15 cellular contexts compared by ENCODE assay signal in the genomic region with DNA sequence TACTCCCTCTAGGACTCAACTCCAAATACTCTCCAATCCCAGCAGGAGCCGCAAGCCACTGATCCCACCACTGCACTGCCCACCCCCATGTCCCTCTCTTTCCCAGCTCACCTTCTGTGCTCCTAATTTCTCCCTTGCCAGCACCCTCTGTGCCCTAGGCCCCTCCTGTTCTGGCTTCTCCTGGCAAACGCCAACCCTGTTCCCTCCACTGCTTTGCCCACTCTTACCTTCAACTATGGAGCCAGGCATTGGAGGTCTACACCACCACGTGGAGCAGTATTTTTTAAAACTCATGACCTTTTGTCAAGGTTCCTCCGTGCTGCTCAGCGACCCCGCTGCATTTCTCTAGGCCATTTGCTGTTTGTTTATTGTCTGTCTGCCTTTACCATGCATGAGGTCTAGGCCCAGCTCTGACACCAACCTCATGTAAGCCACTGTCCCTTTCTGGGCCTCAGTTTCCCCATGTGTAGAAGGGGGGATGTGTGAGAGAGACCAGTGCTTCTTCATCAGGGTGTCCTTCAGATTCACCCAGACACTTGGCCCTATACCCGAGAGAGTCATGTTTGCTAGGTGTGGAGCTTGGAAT. TPM values are rescaled to one million over a fixed set of nuclear protein-coding genes. Genes with fewer than 3 reads are reported as not detected.
A peak's percentile ranks its signal among the peaks of the same experiment; 100 is the strongest.
DNase-seq lines count a peak whose midpoint lies in the region; ATAC-seq and TF ChIP-seq lines count a peak whose summit lies in the region.
"Had no signal": no experiment of that assay in that cellular context is flagged by ENCODE, and none has a peak within 500 bp of the region (broad histone marks: within the 10 kb centered on the region; RNA-seq: fewer than 3 reads in every experiment).

No MANE protein-coding gene starts in this region.

- peak overlapping the region in 3 of 4 donors; percentile 79 to 88 (median 87) for H3K27ac ChIP-seq in gastroesophageal sphincter
- H3K27ac ChIP-seq in sigmoid colon: peak overlapping the region in 3 of 4 donors; percentile 4 to 94 (median 77)
- no peak overlapping the region for H3K27ac ChIP-seq in SJCRH30

- WGBS in gastroesophageal sphincter (ENCODE audit: low coverage in 1 of 2), 2 donors: 75 to 82% methylated on average over 7 of the region's 7 CpGs
- 80 to 87% methylated on average over 7 of the region's 7 CpGs for WGBS in sigmoid colon, 2 donors

- H3K4me1 Mint-ChIP-seq in activated CD4-positive, alpha-beta T cell treated with anti-CD3 and anti-CD28 coated beads, Interleukin-2, amount 10 ng/mL, durations not matched to agents 7 days and 5 days: peaks cover 70% of the 10 kb centered on the region
- peaks cover 66% of the 10 kb centered on the region for H3K4me1 Mint-ChIP-seq in WTC11

- no peaks in the 10 kb centered on the region for H3K27me3 Mint-ChIP-seq in activated CD4-positive, alpha-beta T cell treated with anti-CD3 and anti-CD28 coated beads, Interleukin-2, amount 10 ng/mL, durations not matched to agents 7 days and 5 days
- H3K27me3 Mint-ChIP-seq in WTC11 (ENCODE audit: low read depth): peaks cover 22% of the 10 kb centered on the region

- TF ChIP-seq CTCF in WTC11 (IDR thresholded peaks at IDR 0.05) (no peak), gastroesophageal sphincter (IDR thresholded peaks at IDR 0.05) (no peak), sigmoid colon (IDR thresholded peaks at IDR 0.05) (no peak)

- no peak for TF ChIP-seq POLR2A in gastroesophageal sphincter (IDR thresholded peaks at IDR 0.05)
- TF ChIP-seq POLR2A in sigmoid colon (IDR thresholded peaks at IDR 0.05): no peak

- H3K27me3 ChIP-seq in gastroesophageal sphincter (no peaks in the 10 kb centered on the region), sigmoid colon (no peaks in the 10 kb centered on the region), SJCRH30 (no peaks in the 10 kb centered on the region)

- H3K27ac Mint-ChIP-seq in activated CD4-positive, alpha-beta T cell treated with anti-CD3 and anti-CD28 coated beads, Interleukin-2, amount 10 ng/mL, durations not matched to agents 7 days and 5 days: peak overlapping the region; percentile 97
- H3K27ac Mint-ChIP-seq in WTC11: no peak overlapping the region

- H3K4me3 Mint-ChIP-seq in activated CD4-positive, alpha-beta T cell treated with anti-CD3 and anti-CD28 coated beads, Interleukin-2, amount 10 ng/mL, durations not matched to agents 7 days and 5 days: peak overlapping the region; percentile 25
- H3K4me3 Mint-ChIP-seq in WTC11: peak overlapping the region; percentile 8; the same call in 1 of the 2 replicates

- H3K36me3 ChIP-seq in gastroesophageal sphincter: peaks cover 0 to 14% of the 10 kb centered on the region in 2 donors
- peaks cover 0 to 8% (median 3%) of the 10 kb centered on the region in 4 donors for H3K36me3 ChIP-seq in sigmoid colon
- no peaks in the 10 kb centered on the region for H3K36me3 ChIP-seq in SJCRH30

- POLR2A ChIA-PET in activated CD4-positive, alpha-beta T cell treated with anti-CD3 and anti-CD28 coated beads, Interleukin-2, amount 10 ng/mL, durations not matched to agents 7 days and 5 days (lab: Charles Lee): interaction anchor here (0.7 kb wide), 1 partner anchor 14 kb away, joined by 4 read pairs; no protein-coding TSS in a partner anchor
- POLR2A ChIA-PET in WTC11 (lab: Charles Lee): interaction anchor here (0.6 kb wide), 1 partner anchor 1030 kb away, joined by 3 read pairs; no protein-coding TSS in a partner anchor

- ATAC-seq in WTC11 (no peak), gastroesophageal sphincter (no peak), HG03039 (IDR thresholded peaks at IDR 0.05; ENCODE audit: unreplicated experiment) (no peak)

- intact Hi-C loops in sigmoid colon (cut with DNase I): loop anchor here (2.0 to 10.0 kb wide), 3 partner anchors 85 to 473 kb away; a partner anchor contains a TSS

- H3K4me1 ChIP-seq in gastroesophageal sphincter (peaks cover 0 to 72% (median 45%) of the 10 kb centered on the region in 3 donors), sigmoid colon (peaks cover 0 to 66% (median 57%) of the 10 kb centered on the region in 4 donors), SJCRH30 (peaks cover 8% of the 10 kb centered on the region)

- TF ChIP-seq EP300 in gastroesophageal sphincter (IDR thresholded peaks at IDR 0.05): no peak
- TF ChIP-seq EP300 in sigmoid colon (IDR thresholded peaks at IDR 0.05): no peak

- H3K9me3 ChIP-seq in gastroesophageal sphincter (no peaks in the 10 kb centered on the region), sigmoid colon (no peaks in the 10 kb centered on the region), SJCRH30 (replicated peaks) (no peaks in the 10 kb centered on the region)

- no peaks in the 10 kb centered on the region for H3K9me3 Mint-ChIP-seq in activated CD4-positive, alpha-beta T cell treated with anti-CD3 and anti-CD28 coated beads, Interleukin-2, amount 10 ng/mL, durations not matched to agents 7 days and 5 days
- H3K9me3 Mint-ChIP-seq in WTC11: no peaks in the 10 kb centered on the region

- no peak overlapping the region for H3K4me3 ChIP-seq in gastroesophageal sphincter
- H3K4me3 ChIP-seq in sigmoid colon: no peak overlapping the region
- H3K4me3 ChIP-seq in SJCRH30: no peak overlapping the region
- H3K4me3 ChIP-seq: skin epidermis had no signal

- DNase-seq in activated CD4-positive, alpha-beta T cell treated with anti-CD3 and anti-CD28 coated beads, Interleukin-2, amount 10 ng/mL, durations not matched to agents 7 days and 5 days: no peak
- no peak for DNase-seq in activated CD4-positive, alpha-beta T cell treated with anti-CD3 and anti-CD28 coated beads for 48 hours
- DNase-seq in WTC11 (ENCODE audit: low spot score) (peak; percentile 7), sigmoid colon (peak; percentile 46), NCI-H2107 treated with DMSO at 0.1 percent for 48 hours (lab: John Stamatoyannopoulos, UW; ENCODE audit: unreplicated experiment) (no peak), SJCRH30 (no peak)
- DNase-seq: caudate nucleus, KG1, NCI-H2107, OCI-M1, T-helper 9 cell had no signal

- peaks cover 10% of the 10 kb centered on the region for H3K36me3 Mint-ChIP-seq in activated CD4-positive, alpha-beta T cell treated with anti-CD3 and anti-CD28 coated beads, Interleukin-2, amount 10 ng/mL, durations not matched to agents 7 days and 5 days (ENCODE audit: low read depth)
- no peaks in the 10 kb centered on the region for H3K36me3 Mint-ChIP-seq in WTC11

- CTCF ChIA-PET in activated CD4-positive, alpha-beta T cell treated with anti-CD3 and anti-CD28 coated beads, Interleukin-2, amount 10 ng/mL, durations not matched to agents 7 days and 5 days (lab: Charles Lee): interaction anchor here (1.1 to 1.6 kb wide), 4 partner anchors 9 to 46 kb away, joined by 3 to 7 read pairs (median 4); a partner anchor contains a TSS
- CTCF ChIA-PET in WTC11 (lab: Charles Lee): interaction anchor here (1.1 to 2.8 kb wide), 2 partner anchors 12 to 59 kb away, joined by 4 to 8 read pairs; no protein-coding TSS in a partner anchor

TF ChIP-seq in WTC11, 78 proteins besides CTCF, POLR2A, EP300 and RAD21 (continues in another document):
- TF ChIP-seq CBFB (CRISPR knock-in tag; IDR thresholded peaks at IDR 0.05; ENCODE audit: low read depth) (no peak), KAT7 (CRISPR knock-in tag; IDR thresholded peaks at IDR 0.05; ENCODE audit: borderline replicate concordance) (no peak), SMAD3 (CRISPR knock-in tag; IDR thresholded peaks at IDR 0.05; ENCODE audit: borderline replicate concordance) (no peak), TP53 (CRISPR knock-in tag; IDR thresholded peaks at IDR 0.05) (no peak), CREM (CRISPR knock-in tag; IDR thresholded peaks at IDR 0.05) (no peak), TEAD4 (CRISPR knock-in tag; IDR thresholded peaks at IDR 0.05) (no peak)
- TF ChIP-seq, protein P1, sequence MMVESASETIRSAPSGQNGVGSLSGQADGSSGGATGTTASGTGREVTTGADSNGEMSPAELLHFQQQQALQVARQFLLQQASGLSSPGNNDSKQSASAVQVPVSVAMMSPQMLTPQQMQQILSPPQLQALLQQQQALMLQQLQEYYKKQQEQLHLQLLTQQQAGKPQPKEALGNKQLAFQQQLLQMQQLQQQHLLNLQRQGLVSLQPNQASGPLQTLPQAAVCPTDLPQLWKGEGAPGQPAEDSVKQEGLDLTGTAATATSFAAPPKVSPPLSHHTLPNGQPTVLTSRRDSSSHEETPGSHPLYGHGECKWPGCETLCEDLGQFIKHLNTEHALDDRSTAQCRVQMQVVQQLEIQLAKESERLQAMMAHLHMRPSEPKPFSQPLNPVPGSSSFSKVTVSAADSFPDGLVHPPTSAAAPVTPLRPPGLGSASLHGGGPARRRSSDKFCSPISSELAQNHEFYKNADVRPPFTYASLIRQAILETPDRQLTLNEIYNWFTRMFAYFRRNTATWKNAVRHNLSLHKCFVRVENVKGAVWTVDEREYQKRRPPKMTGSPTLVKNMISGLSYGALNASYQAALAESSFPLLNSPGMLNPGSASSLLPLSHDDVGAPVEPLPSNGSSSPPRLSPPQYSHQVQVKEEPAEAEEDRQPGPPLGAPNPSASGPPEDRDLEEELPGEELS (CRISPR knock-in tag; IDR thresholded peaks at IDR 0.05): no peak
- TF ChIP-seq, protein P2, sequence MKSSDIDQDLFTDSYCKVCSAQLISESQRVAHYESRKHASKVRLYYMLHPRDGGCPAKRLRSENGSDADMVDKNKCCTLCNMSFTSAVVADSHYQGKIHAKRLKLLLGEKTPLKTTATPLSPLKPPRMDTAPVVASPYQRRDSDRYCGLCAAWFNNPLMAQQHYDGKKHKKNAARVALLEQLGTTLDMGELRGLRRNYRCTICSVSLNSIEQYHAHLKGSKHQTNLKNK (CRISPR knock-in tag; IDR thresholded peaks at IDR 0.05): no peak

RNA-seq across cellular contexts. Expression of a gene that starts 4.6 kb away (rescaled TPM):
- 10 to 100 TPM in 1 of 2 experiments, 1 to 10 TPM in 1; 8.1 to 10.5 TPM for total RNA-seq in activated CD4-positive, alpha-beta T cell treated with anti-CD3 and anti-CD28 coated beads, Interleukin-2, amount 10 ng/mL, durations not matched to agents 7 days and 5 days
- total RNA-seq in WTC11 (2021): 5.2 to 7.1 TPM (median 6.8 TPM) in 3 replicates
- total RNA-seq in gastroesophageal sphincter: 10 to 100 TPM; 24.4 to 56.6 (median 35.7) TPM
- total RNA-seq in sigmoid colon: 10 to 100 TPM; 17.8 to 46.8 (median 21.0) TPM
- polyA plus RNA-seq in sigmoid colon: 1 to 10 TPM; 1.6 to 4.0 (median 2.4) TPM
- total RNA-seq in SJCRH30 (2014; rRNA removed; shearing (Covaris generic)): 9.7 and 11.1 TPM in 2 replicates

RNA-seq across cellular contexts. Expression of a gene that starts 10.7 kb away (rescaled TPM):
- total RNA-seq in activated CD4-positive, alpha-beta T cell treated with anti-CD3 and anti-CD28 coated beads, Interleukin-2, amount 10 ng/mL, durations not matched to agents 7 days and 5 days: 1 to 10 TPM; 5.9 to 6.6 TPM
- total RNA-seq in WTC11 (2021) (9.1 to 9.9 TPM (median 9.5 TPM) in 3 replicates), gastroesophageal sphincter (under 1 TPM in 1 of 4 donors, not detected in 3; 0.40 TPM), sigmoid colon (under 1 TPM in 1 of 4 donors, not detected in 3; 0.36 TPM)
- polyA plus RNA-seq in sigmoid colon: 1 to 10 TPM in 1 of 3 donors, under 1 TPM in 2; 0.60 to 4.0 (median 0.69) TPM
- total RNA-seq in SJCRH30 (2014; rRNA removed; shearing (Covaris generic)): not detected in 2 replicates
- total RNA-seq: Daoy had no signal

RNA-seq across cellular contexts. Expression of a gene that starts 45.4 kb away (rescaled TPM):
- total RNA-seq in activated CD4-positive, alpha-beta T cell treated with anti-CD3 and anti-CD28 coated beads, Interleukin-2, amount 10 ng/mL, durations not matched to agents 7 days and 5 days: 1 to 10 TPM; 2.3 to 2.7 TPM
- total RNA-seq in WTC11 (2021): 21.8 to 25.0 TPM (median 21.9 TPM) in 3 replicates
- 10 to 100 TPM; 16.6 to 36.6 (median 26.6) TPM for total RNA-seq in gastroesophageal sphincter
- 10 to 100 TPM in 2 of 4 donors, 1 to 10 TPM in 2; 3.9 to 21.8 (median 10.1) TPM for total RNA-seq in sigmoid colon
- polyA plus RNA-seq in sigmoid colon: 100 to 1,000 TPM; 102 to 147 (median 103) TPM
- 10.4 and 13.0 TPM in 2 replicates for total RNA-seq in SJCRH30 (2014; rRNA removed; shearing (Covaris generic))

Comparison
In these comparisons a context has a peak if more than half of its experiments do, and no peak if none do; other contexts are left out.
1. DNase-seq: peak in WTC11 (single experiment) and sigmoid colon (single experiment); none in activated CD4-positive, alpha-beta T cell treated with anti-CD3 and anti-CD28 coated beads, Interleukin-2, amount 10 ng/mL, durations not matched to agents 7 days and 5 days (single experiment), activated CD4-positive, alpha-beta T cell treated with anti-CD3 and anti-CD28 coated beads for 48 hours (single experiment), NCI-H2107 treated with DMSO at 0.1 percent for 48 hours (single experiment) and SJCRH30 (0 of 2).